Comparison of ENCODE assay signal across 1 cellular context in genomic region chr1:156002182-156002911, GRCh38.
TF ChIP-seq lines count a peak whose summit lies in the region.

No MANE protein-coding gene starts in this region.

TF ChIP-seq in A549, 52 proteins besides CTCF, POLR2A, EP300 and RAD21 (continued from another document):
- TF ChIP-seq HMGXB4 (CRISPR knock-in tag; IDR thresholded peaks at IDR 0.05; ENCODE audit: borderline replicate concordance) (no peak), SREBF2 (IDR thresholded peaks at IDR 0.05) (no peak), MAZ (IDR thresholded peaks at IDR 0.05; ENCODE audit: borderline replicate concordance, low read depth, low read length) (no peak)
